8 cellular contexts compared by ENCODE assay signal in the genomic region with DNA sequence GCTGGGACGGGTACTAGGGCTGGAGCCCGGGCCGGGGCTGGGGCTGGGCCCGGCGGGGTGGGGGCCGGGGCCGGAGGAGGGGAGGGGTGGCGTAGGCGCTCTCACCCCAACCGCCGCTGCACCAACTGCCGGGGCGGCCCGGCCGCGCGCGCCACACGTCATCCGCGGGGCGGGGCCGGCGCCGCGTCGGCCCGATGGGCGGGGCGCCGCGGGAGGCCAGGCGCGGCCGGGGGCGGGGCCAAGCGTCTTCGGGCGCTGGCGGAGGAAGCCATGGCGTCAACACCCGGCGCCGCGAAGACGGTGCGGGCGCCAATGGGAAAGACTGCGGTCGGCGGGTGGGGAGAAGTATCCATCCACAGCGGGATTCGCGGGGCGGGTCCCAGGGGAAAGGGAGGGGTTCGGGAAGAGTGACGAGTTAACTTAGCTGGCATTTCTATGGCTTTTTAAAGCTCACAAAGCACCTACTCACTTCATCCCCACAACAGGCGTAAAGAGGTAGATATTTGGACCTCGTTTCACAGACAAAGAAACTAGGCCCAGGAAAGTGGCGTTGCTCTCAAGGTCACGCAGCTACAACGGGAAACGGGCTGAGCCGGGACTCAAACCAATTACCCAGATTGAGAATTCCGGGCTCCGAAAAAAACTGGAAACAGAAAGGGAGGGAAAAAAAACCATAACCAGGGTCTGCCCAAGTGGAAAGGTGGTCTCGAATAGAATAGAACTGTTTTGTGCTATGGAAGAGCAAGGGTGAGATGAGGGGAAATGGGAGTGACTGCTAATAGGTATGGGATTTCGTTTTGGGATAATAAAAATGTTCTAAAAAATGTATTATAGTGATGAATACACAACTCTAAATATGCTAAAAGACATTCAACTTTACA. TPM values are rescaled to one million over a fixed set of nuclear protein-coding genes. Genes with fewer than 3 reads are reported as not detected.
DNase-seq lines count a peak whose midpoint lies in the region; ATAC-seq and TF ChIP-seq lines count a peak whose summit lies in the region.

A gene with protein sequence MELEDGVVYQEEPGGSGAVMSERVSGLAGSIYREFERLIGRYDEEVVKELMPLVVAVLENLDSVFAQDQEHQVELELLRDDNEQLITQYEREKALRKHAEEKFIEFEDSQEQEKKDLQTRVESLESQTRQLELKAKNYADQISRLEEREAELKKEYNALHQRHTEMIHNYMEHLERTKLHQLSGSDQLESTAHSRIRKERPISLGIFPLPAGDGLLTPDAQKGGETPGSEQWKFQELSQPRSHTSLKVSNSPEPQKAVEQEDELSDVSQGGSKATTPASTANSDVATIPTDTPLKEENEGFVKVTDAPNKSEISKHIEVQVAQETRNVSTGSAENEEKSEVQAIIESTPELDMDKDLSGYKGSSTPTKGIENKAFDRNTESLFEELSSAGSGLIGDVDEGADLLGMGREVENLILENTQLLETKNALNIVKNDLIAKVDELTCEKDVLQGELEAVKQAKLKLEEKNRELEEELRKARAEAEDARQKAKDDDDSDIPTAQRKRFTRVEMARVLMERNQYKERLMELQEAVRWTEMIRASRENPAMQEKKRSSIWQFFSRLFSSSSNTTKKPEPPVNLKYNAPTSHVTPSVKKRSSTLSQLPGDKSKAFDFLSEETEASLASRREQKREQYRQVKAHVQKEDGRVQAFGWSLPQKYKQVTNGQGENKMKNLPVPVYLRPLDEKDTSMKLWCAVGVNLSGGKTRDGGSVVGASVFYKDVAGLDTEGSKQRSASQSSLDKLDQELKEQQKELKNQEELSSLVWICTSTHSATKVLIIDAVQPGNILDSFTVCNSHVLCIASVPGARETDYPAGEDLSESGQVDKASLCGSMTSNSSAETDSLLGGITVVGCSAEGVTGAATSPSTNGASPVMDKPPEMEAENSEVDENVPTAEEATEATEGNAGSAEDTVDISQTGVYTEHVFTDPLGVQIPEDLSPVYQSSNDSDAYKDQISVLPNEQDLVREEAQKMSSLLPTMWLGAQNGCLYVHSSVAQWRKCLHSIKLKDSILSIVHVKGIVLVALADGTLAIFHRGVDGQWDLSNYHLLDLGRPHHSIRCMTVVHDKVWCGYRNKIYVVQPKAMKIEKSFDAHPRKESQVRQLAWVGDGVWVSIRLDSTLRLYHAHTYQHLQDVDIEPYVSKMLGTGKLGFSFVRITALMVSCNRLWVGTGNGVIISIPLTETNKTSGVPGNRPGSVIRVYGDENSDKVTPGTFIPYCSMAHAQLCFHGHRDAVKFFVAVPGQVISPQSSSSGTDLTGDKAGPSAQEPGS (N-terminal part only) (minus strand): TSS at position 130 of the 881 bp plus-strand sequence. CDS start 212 bp downstream, outside the sequence.

- peaks cover 0 to 39% (median 13%) of the 10 kb centered on the region in 4 donors for H3K4me1 ChIP-seq in right lobe of liver

- ATAC-seq in GM19372 (IDR thresholded peaks at IDR 0.05; ENCODE audit: low read depth, unreplicated experiment) (peak; percentile 73), HG03558 (IDR thresholded peaks at IDR 0.05; ENCODE audit: extremely low read depth, unreplicated experiment) (peak; percentile 33), right lobe of liver (peak; percentile 72 to 84 (median 79))

- intact Hi-C loops in right lobe of liver (cut with DNase I), result no loop called here

- WGBS in right lobe of liver (ENCODE audit: insufficient coverage, low coverage, low lambda C conversion rate, missing lambda C conversion rate), result 1% methylated on average over 17 of the region's 68 CpGs

- DNase-seq in C1 segment of cervical spinal cord (lab: John Stamatoyannopoulos, UW) (peak; percentile 52 to 94 (median 87)), NCI-H748 treated with DMSO at 0.1 percent for 48 hours (lab: John Stamatoyannopoulos, UW) (peak; percentile 89), dermis microvascular lymphatic vessel endothelial cell (ENCODE audit: low read depth in 2 of 2) (peak; percentile 89 to 98), right lobe of liver (peak; percentile 96 to 97 (median 97))
- peak; percentile 92 to 94 for DNase-seq in activated CD4-positive, alpha-beta T cell treated with anti-CD3 and anti-CD28 coated beads, Interleukin-2, amount 50 U/mL, for 48 hours
- peak; percentile 91 for DNase-seq in stimulated activated CD4-positive, alpha-beta T cell treated with anti-CD3 and anti-CD28 coated beads, Interleukin-4, amount 100 ng/mL, for 24 hours

- TF ChIP-seq CTCF in right lobe of liver (IDR thresholded peaks at IDR 0.05), result no peak

- peak within 1 kb of the TSS; percentile 96 to 99 (median 98) for H3K27ac ChIP-seq in right lobe of liver

- H3K9me3 ChIP-seq in right lobe of liver, result no peaks in the 10 kb centered on the region

- peak within 1 kb of the TSS; percentile 87 to 98 (median 95) for H3K4me3 ChIP-seq in right lobe of liver

- H3K27me3 ChIP-seq in right lobe of liver, result no peaks in the 10 kb centered on the region

- peak; percentile 76 for TF ChIP-seq POLR2A in right lobe of liver (IDR thresholded peaks at IDR 0.05)

- no peaks in the 10 kb centered on the region for H3K36me3 ChIP-seq in right lobe of liver

RNA-seq across cellular contexts. Expression of the gene that starts here (rescaled TPM):
- total RNA-seq in dermis microvascular lymphatic vessel endothelial cell (90.5 and 104 TPM in 2 replicates), right lobe of liver (10 to 100 TPM; 35.2 to 49.7 (median 43.3) TPM)

Comparison
In these comparisons a context has a peak if more than half of its experiments do, and no peak if none do; other contexts are left out.
1. Peak in every context shown above with its lines: DNase-seq, ATAC-seq, H3K4me3 ChIP-seq and H3K27ac ChIP-seq.